ENCODE assay signal across 17 cellular contexts in genomic region chr9:37156781-37157356, GRCh38. TPM values are rescaled to one million over a fixed set of nuclear protein-coding genes. Genes with fewer than 3 reads are reported as not detected.
DNase-seq lines count a peak whose midpoint lies in the region; ATAC-seq, FAIRE-seq and TF ChIP-seq lines count a peak whose summit lies in the region.
"Had no signal": no experiment of that assay in that cellular context is flagged by ENCODE, and none has a peak within 500 bp of the region (broad histone marks: within the 10 kb centered on the region; RNA-seq: fewer than 3 reads in every experiment).

No MANE protein-coding gene starts in this region.

- peaks cover 8 to 30% of the 10 kb centered on the region in 2 experiments for H3K79me1 ChIP-seq in IMR-90 (ENCODE audit: low read depth in 1 of 2, low read length in 2 of 2)

- no peak overlapping the region for H3K14ac ChIP-seq in IMR-90 (replicated peaks; ENCODE audit: low read depth, low read length)

- H2AK9ac ChIP-seq in IMR-90 (replicated peaks; ENCODE audit: low read depth, low read length, poor library complexity) = no peak overlapping the region

- H4K5ac ChIP-seq in IMR-90 (ENCODE audit: low read depth, low read length) = no peak overlapping the region

- H2BK20ac ChIP-seq in IMR-90 (ENCODE audit: low read depth, low read length) = no peak overlapping the region

- intact Hi-C loops in IMR-90 (cut with micrococcal nuclease) (no loop called here), GM12878 (cut with micrococcal nuclease; ENCODE audit: unreplicated experiment) (no loop called here)

- dilution Hi-C loops in IMR-90 (cut with HindIII; ENCODE audit: low sequenced_read_pairs, unreplicated experiment) = no loop called here

- WGBS in IMR-90 (ENCODE audit: extremely low coverage in 2 of 2, insufficient read length in 1 of 2), 2 experiments = no CpG with 5 or more reads among the region's 4 CpGs
- WGBS in GM12878 (ENCODE audit: insufficient coverage, insufficient replicate concordance, low lambda C conversion rate, missing lambda C conversion rate) = 100% methylated on average over 4 of the region's 4 CpGs

- no peak overlapping the region for H3K23ac ChIP-seq in IMR-90 (ENCODE audit: low read depth, low read length)

- peaks cover 42% of the 10 kb centered on the region for H3K79me2 ChIP-seq in GM12878 (ENCODE audit: control insufficient read depth, insufficient read depth, low read length)

- H3K36me3 ChIP-seq in IMR-90 (ENCODE audit: control insufficient read depth, insufficient read depth, low read length) (peaks cover 10% of the 10 kb centered on the region), GM12878 (ENCODE audit: control insufficient read depth in 2 of 2, insufficient read depth in 2 of 2, low read length in 1 of 2) (peaks cover 5 to 24% of the 10 kb centered on the region in 2 experiments; a peak in 3 of 4 replicates)

- CTCF ChIA-PET in IMR-90 (lab: Yijun Ruan, JAX) = no interaction called here
- CTCF ChIA-PET in GM12878 (lab: Yijun Ruan, JAX) = interaction anchor here (1.1 kb wide), 1 partner anchor 9 kb away, joined by 3 read pairs; no protein-coding TSS in a partner anchor

- no peak overlapping the region for H2AK5ac ChIP-seq in IMR-90 (ENCODE audit: low read depth, low read length)

- H4K20me1 ChIP-seq in IMR-90 (ENCODE audit: insufficient read depth, low read length) (no peaks in the 10 kb centered on the region; the same call in 1 of the 2 replicates), GM12878 (ENCODE audit: control insufficient read depth, insufficient read depth) (no peaks in the 10 kb centered on the region)

- H2BK15ac ChIP-seq in IMR-90 (ENCODE audit: low read depth, low read length) = no peak overlapping the region

- no peak overlapping the region for H3K4me3 ChIP-seq in IMR-90 (ENCODE audit: insufficient read depth, low read depth, low read length)
- no peak overlapping the region for H3K4me3 ChIP-seq in GM12878
- H3K4me3 ChIP-seq: coronary artery, testis had no signal

- ATAC-seq in IMR-90 (ENCODE audit: low read depth) (no peak), GM12878 (peak; percentile 77), HG02884 (IDR thresholded peaks at IDR 0.05; ENCODE audit: unreplicated experiment) (no peak), left lobe of liver (no peak), GM18907 (IDR thresholded peaks at IDR 0.05; ENCODE audit: unreplicated experiment) (no peak)
- ATAC-seq: naive thymus-derived CD8-positive, alpha-beta T cell; right cardiac atrium had no signal

- H3K4me2 ChIP-seq in IMR-90 (ENCODE audit: low read depth, low read length) (no peak overlapping the region), GM12878 (ENCODE audit: control insufficient read depth, insufficient read depth) (no peak overlapping the region)

- no peak overlapping the region for H2BK5ac ChIP-seq in IMR-90 (ENCODE audit: low read depth, low read length, poor library complexity, severe bottlenecking)

- RAD21 ChIA-PET in GM12878 (lab: Charles Lee; ENCODE audit: unreplicated experiment) = interaction anchor here (1.2 kb wide), 2 partner anchors 10 to 74 kb away, joined by 3 to 4 read pairs; no protein-coding TSS in a partner anchor

- TF ChIP-seq EP300 in GM12878 (IDR thresholded peaks at IDR 0.05; ENCODE audit: borderline replicate concordance in 1 of 2, control insufficient read depth in 1 of 2, low read depth in 2 of 2, low read length in 2 of 2) = 0 out of 4 replicates have a peak, but pooled peaks of 1 of the 2 experiments have one; percentile 13

- TF ChIP-seq RAD21 in IMR-90 (IDR thresholded peaks at IDR 0.05; ENCODE audit: low read length) = no peak
- TF ChIP-seq RAD21 in GM12878 (IDR thresholded peaks at IDR 0.05; ENCODE audit: insufficient read depth, low read depth, low read length) = no peak

- DNase-seq in IMR-90 (peak; percentile 38), GM12878 (ENCODE audit: low read depth, low spot score) (no peak), kidney tubule cell (ENCODE audit: low spot score) (peak; percentile 23), glomerular visceral epithelial cell (ENCODE audit: extremely low spot score) (no peak), left lobe of liver (ENCODE audit: low spot score) (no peak)
- DNase-seq: activated naive CD8-positive, alpha-beta T cell treated with anti-CD3 and anti-CD28 coated beads for 36 hours; CD4-positive, alpha-beta memory T cell; naive thymus-derived CD8-positive, alpha-beta T cell; NCI-H2227 treated with DMSO at 0.1 percent for 48 hours; right cardiac atrium; T-helper 9 cell; testis had no signal

- no peak overlapping the region for H4K8ac ChIP-seq in IMR-90 (ENCODE audit: low read depth in 2 of 2, low read length in 2 of 2)

- H2BK120ac ChIP-seq in IMR-90 (ENCODE audit: low read depth, low read length) = no peak overlapping the region

- H3K4me1 ChIP-seq in IMR-90 (ENCODE audit: control insufficient read depth, insufficient read depth, low read length) (no peaks in the 10 kb centered on the region), GM12878 (ENCODE audit: control insufficient read depth, insufficient read depth, low read length) (peaks cover 8% of the 10 kb centered on the region; the same call in 1 of the 2 replicates)
- H3K4me1 ChIP-seq: testis had no signal

- POLR2A ChIA-PET in IMR-90 (lab: Charles Lee; ENCODE audit: unreplicated experiment) = no interaction called here
- POLR2A ChIA-PET in GM12878 (lab: Charles Lee) = interaction anchor here (0.6 to 1.6 kb wide), 3 partner anchors 14 to 156 kb away, joined by 3 to 7 read pairs (median 6); no protein-coding TSS in a partner anchor

- no peak for TF ChIP-seq CTCF in IMR-90 (conservative IDR thresholded peaks at IDR 0.05; ENCODE audit: low read depth, low read length)
- no peak for TF ChIP-seq CTCF in GM12878 (IDR thresholded peaks at IDR 0.05 in 2 of 3, conservative IDR thresholded peaks at IDR 0.05 in 1 of 3; ENCODE audit: control insufficient read depth in 2 of 3, extremely low read depth in 1 of 3, insufficient read depth in 1 of 3, low read depth in 3 of 3, low read length in 3 of 3)

- no peak overlapping the region for H3K4ac ChIP-seq in IMR-90 (ENCODE audit: low read depth, low read length)

- H4K91ac ChIP-seq in IMR-90 (ENCODE audit: insufficient read depth, low read depth, low read length) = no peak overlapping the region

- no peak overlapping the region for H3K9ac ChIP-seq in IMR-90 (ENCODE audit: low read depth, low read length)
- H3K9ac ChIP-seq in GM12878 (ENCODE audit: control insufficient read depth, insufficient read depth, low read length) = no peak overlapping the region

- H3K9me3 ChIP-seq in IMR-90 (ENCODE audit: control insufficient read depth, insufficient read depth, low read length) (no peaks in the 10 kb centered on the region), GM12878 (replicated peaks; ENCODE audit: control insufficient read depth, insufficient read depth, low read length) (peaks cover 3% of the 10 kb centered on the region; the same call in 2 of the 3 replicates)
- H3K9me3 ChIP-seq: testis had no signal

- no peak overlapping the region for H3K18ac ChIP-seq in IMR-90 (ENCODE audit: low read depth, low read length)

- H3K9me1 ChIP-seq in IMR-90 (ENCODE audit: insufficient read depth, low read length) = no peaks in the 10 kb centered on the region; the same call in 1 of the 2 replicates

- H3K27me3 ChIP-seq in IMR-90 (ENCODE audit: control insufficient read depth, insufficient read depth, low read length) = no peaks in the 10 kb centered on the region
- no peaks in the 10 kb centered on the region for H3K27me3 ChIP-seq in GM12878 (replicated peaks in 1 of 2; ENCODE audit: control insufficient read depth in 2 of 2, insufficient read depth in 2 of 2, low read length in 1 of 2)
- H3K27me3 ChIP-seq: testis had no signal

- FAIRE-seq in G401.6 (lab: Jason Lieb, UNC) (peak; percentile 71), GM12878 (lab: Jason Lieb, UNC) (no peak)
- FAIRE-seq: RCC 7860 had no signal

- BruUV-seq in IMR-90 (replicated peaks; lab: Mats Ljungman, UMichigan) = no TSS peak
- no TSS peak for BruUV-seq in GM12878 (replicated peaks; lab: Mats Ljungman, UMichigan)

- TF ChIP-seq POLR2A in IMR-90 (IDR thresholded peaks at IDR 0.05; ENCODE audit: low read depth, low read length) (no peak), GM12878 (IDR thresholded peaks at IDR 0.05; ENCODE audit: low read depth, low read length) (no peak)

- in situ Hi-C loops in IMR-90 (cut with MboI; ENCODE audit: low sequenced_read_pairs) (no loop called here), GM12878 (cut with MboI) (no loop called here)

- H2AFZ ChIP-seq in IMR-90 (replicated peaks; ENCODE audit: low read length, poor library complexity) (no peak overlapping the region), GM12878 (ENCODE audit: control insufficient read depth, low read depth, low read length) (no peak overlapping the region)

- no peak overlapping the region for H3K56ac ChIP-seq in IMR-90 (ENCODE audit: extremely low read depth, insufficient read depth, low read length)

- SMC1A ChIA-PET in GM12878 (lab: Charles Lee; ENCODE audit: uncharacterized antibody, unreplicated experiment) = interaction anchor here (0.9 to 1.8 kb wide), 4 partner anchors 9 to 18 kb away, joined by 3 to 9 read pairs (median 4); no protein-coding TSS in a partner anchor

- H3K27ac ChIP-seq in IMR-90 (ENCODE audit: insufficient read depth, low read length) (no peak overlapping the region), GM12878 (ENCODE audit: control insufficient read depth, insufficient read depth) (no peak overlapping the region)
- H3K27ac ChIP-seq: coronary artery, testis had no signal

RNA-seq across cellular contexts. Expression of gene ZCCHC7, which starts 36.5 kb away (rescaled TPM):
- total RNA-seq in IMR-90 (2012; rRNA removed) (21.4 and 28.7 TPM in 2 replicates), GM12878 (2014; rRNA removed) (42.9 and 48.0 TPM in 2 replicates), GM12878 (2014; rRNA removed; fragmentation: Illumina TruSeq; extraction: Trizol) (73.6 and 75.8 TPM in 2 replicates), GM12878 (2021) (45.8 and 49.9 TPM in 2 replicates), left lobe of liver (6.5 TPM)
- polyA plus RNA-seq in IMR-90 (2012; rRNA removed) (13.2 and 13.6 TPM in 2 replicates), GM12878 (2011; rRNA removed) (178 and 200 TPM in 2 replicates), GM12878 (2014; fragmentation: Illumina TruSeq; extraction: Trizol) (87.6 and 112 TPM in 2 replicates), GM12878 (2014; fragmentation: Nextera tagmentation; extraction: Ambion mirVana) (10 to 100 TPM; 58.6 to 60.8 TPM), GM12878 (2014; rRNA removed) (34.2 and 45.1 TPM in 2 replicates), GM12878 (2016; fragmentation: Nextera tagmentation; extraction: Ambion mirVana) (10 to 100 TPM; 46.2 to 48.1 TPM)
- polyA plus RNA-seq in IMR-90 (2012; cell fraction: cytosol; rRNA removed) = 7.7 and 17.7 TPM in 2 replicates
- polyA plus RNA-seq in IMR-90 (2012; cell fraction: nucleus; rRNA removed; ENCODE audit: low replicate concordance) = 4.6 and 18.3 TPM in 2 replicates
- total RNA-seq in GM12878 (2013; cell fraction: nucleolus; rRNA removed) = 289 and 299 TPM in 2 replicates
- 22.6 TPM for polyA plus RNA-seq in GM12878 (2011; ENCODE audit: low read depth)
- polyA plus RNA-seq in GM12878 (2011; cell fraction: cytosol; rRNA removed) = 140 and 169 TPM in 2 replicates
- polyA plus RNA-seq in GM12878 (2011; cell fraction: nucleus; rRNA removed) = 86.0 and 107 TPM in 2 replicates
- polyA plus RNA-seq in GM12878 (2012) = 33.6 and 39.7 TPM in 2 replicates
- 214 and 217 TPM in 2 replicates for polyA minus RNA-seq in GM12878 (2011; rRNA and poly(A)+ RNA removed)
- 55.5 and 64.1 TPM in 2 replicates for polyA minus RNA-seq in GM12878 (2011; cell fraction: cytosol; rRNA and poly(A)+ RNA removed)
- 75.1 and 94.9 TPM in 2 replicates for polyA minus RNA-seq in GM12878 (2011; cell fraction: nucleus; rRNA and poly(A)+ RNA removed)

Comparison
In these comparisons a context has a peak if more than half of its experiments do, and no peak if none do; other contexts are left out.
1. DNase-seq: peak in IMR-90 (single experiment) and kidney tubule cell (single experiment); none in GM12878 (single experiment), glomerular visceral epithelial cell (single experiment) and left lobe of liver (single experiment).